ENCODE assay signal across 2 cellular contexts in the genomic region with DNA sequence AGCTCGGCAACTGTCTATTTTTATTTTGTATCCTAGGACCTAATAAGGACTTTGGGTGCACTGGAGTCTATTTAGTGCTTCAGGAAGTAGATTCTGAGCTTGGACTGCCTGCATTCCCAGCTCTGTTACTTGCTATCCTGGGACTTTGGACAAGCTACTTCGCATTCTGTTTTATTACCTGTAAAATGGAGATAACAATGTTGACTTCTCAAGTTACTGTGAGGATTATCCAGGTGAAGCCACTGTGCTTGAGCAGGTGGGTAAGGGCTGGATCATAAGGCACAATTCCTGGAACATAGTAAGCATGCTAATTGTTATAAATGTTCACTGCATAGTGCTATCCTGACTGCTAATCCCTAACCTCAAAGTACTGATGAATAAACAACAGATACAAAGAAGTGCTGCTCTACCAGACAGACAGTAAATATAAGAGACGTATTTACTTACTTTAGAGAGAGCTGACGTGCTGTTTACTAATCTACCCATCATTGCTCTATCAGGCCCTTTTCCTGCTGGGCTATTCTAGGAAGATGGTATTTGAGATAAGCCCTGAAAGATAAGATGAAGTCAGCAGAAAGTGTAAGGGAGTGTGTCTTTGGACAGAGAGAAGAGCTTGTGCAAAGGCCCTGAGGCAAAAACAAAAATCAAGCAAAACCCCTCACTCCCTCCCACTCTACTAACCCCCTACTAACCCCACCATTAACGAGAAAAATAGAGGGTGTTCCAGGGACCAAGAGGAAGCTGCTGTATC.
TF ChIP-seq lines count a peak whose summit lies in the region.

No MANE protein-coding gene starts in this region.

TF ChIP-seq in A549, 52 proteins besides CTCF, POLR2A, EP300 and RAD21:
- TF ChIP-seq GATA3 (IDR thresholded peaks at IDR 0.05; ENCODE audit: borderline replicate concordance): peak; percentile 55; the same call in 1 of the 2 replicates
- TF ChIP-seq, protein P1, sequence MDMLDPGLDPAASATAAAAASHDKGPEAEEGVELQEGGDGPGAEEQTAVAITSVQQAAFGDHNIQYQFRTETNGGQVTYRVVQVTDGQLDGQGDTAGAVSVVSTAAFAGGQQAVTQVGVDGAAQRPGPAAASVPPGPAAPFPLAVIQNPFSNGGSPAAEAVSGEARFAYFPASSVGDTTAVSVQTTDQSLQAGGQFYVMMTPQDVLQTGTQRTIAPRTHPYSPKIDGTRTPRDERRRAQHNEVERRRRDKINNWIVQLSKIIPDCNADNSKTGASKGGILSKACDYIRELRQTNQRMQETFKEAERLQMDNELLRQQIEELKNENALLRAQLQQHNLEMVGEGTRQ (IDR thresholded peaks at IDR 0.05): no peak
TF ChIP-seq in A549: peak in this region for 1.

TF ChIP-seq in IMR-90, 13 proteins besides CTCF, POLR2A, EP300 and RAD21:
- no peak for TF ChIP-seq CHD1 (IDR thresholded peaks at IDR 0.05; ENCODE audit: low read depth, low read length)
- TF ChIP-seq, protein P2, sequence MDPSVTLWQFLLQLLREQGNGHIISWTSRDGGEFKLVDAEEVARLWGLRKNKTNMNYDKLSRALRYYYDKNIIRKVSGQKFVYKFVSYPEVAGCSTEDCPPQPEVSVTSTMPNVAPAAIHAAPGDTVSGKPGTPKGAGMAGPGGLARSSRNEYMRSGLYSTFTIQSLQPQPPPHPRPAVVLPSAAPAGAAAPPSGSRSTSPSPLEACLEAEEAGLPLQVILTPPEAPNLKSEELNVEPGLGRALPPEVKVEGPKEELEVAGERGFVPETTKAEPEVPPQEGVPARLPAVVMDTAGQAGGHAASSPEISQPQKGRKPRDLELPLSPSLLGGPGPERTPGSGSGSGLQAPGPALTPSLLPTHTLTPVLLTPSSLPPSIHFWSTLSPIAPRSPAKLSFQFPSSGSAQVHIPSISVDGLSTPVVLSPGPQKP (IDR thresholded peaks at IDR 0.05; ENCODE audit: borderline replicate concordance, low read depth, low read length): no peak
- TF ChIP-seq NFE2L2 (IDR thresholded peaks at IDR 0.05; ENCODE audit: low read depth, low read length): no peak
- TF ChIP-seq, protein P1 (IDR thresholded peaks at IDR 0.05; ENCODE audit: low read depth, low read length): no peak
- TF ChIP-seq CEBPB (IDR thresholded peaks at IDR 0.05; ENCODE audit: low read depth, low read length): no peak
- no peak for TF ChIP-seq MAZ (IDR thresholded peaks at IDR 0.05; ENCODE audit: borderline replicate concordance, low read depth, low read length)
- no peak for TF ChIP-seq RCOR1 (IDR thresholded peaks at IDR 0.05; ENCODE audit: insufficient replicate concordance, low read length)
- no peak for TF ChIP-seq MAFK (IDR thresholded peaks at IDR 0.05; ENCODE audit: low read depth, low read length)
- TF ChIP-seq FOS (IDR thresholded peaks at IDR 0.05; ENCODE audit: low read depth, low read length): no peak
- TF ChIP-seq SMC3 (IDR thresholded peaks at IDR 0.05; ENCODE audit: low read depth, low read length): no peak
